12 cellular contexts compared by ENCODE assay signal in genomic region chr1:20698195-20698910, GRCh38. TPM values are rescaled to one million over a fixed set of nuclear protein-coding genes. Genes with fewer than 3 reads are reported as not detected.
DNase-seq lines count a peak whose midpoint lies in the region; ATAC-seq, FAIRE-seq and TF ChIP-seq lines count a peak whose summit lies in the region.
"Had no signal": no experiment of that assay in that cellular context is flagged by ENCODE, and none has a peak within 500 bp of the region (broad histone marks: within the 10 kb centered on the region; RNA-seq: fewer than 3 reads in every experiment).

No MANE protein-coding gene starts in this region.

- H3K4me3 Mint-ChIP-seq in HFFc6: peak overlapping the region; percentile 86
- H3K4me3 Mint-ChIP-seq: activated CD4-positive, alpha-beta T cell treated with anti-CD3 and anti-CD28 coated beads for 36 hours had no signal

- peaks cover 5% of the 10 kb centered on the region for H3K27me3 Mint-ChIP-seq in HFFc6 (ENCODE audit: insufficient read depth)
- H3K27me3 Mint-ChIP-seq: activated CD4-positive, alpha-beta T cell treated with anti-CD3 and anti-CD28 coated beads for 36 hours had no signal

- no peak for TF ChIP-seq RAD21 in A549 (conservative IDR thresholded peaks at IDR 0.05 in 1 of 2, IDR thresholded peaks at IDR 0.05 in 1 of 2)

- no peaks in the 10 kb centered on the region for H3K9me3 Mint-ChIP-seq in HFFc6

- DNase-seq in A549 (ENCODE audit: low read depth in 1 of 2, low spot score in 1 of 2) (peak in 1 of 2 experiments; percentile 37), HFFc6 (peak; percentile 75), astrocyte of the cerebellum (ENCODE audit: low read depth) (peak; percentile 12), iris pigment epithelial cell (ENCODE audit: low read depth) (peak; percentile 41), NCI-H1092 (lab: John Stamatoyannopoulos, UW) (no peak), NCI-H510A treated with DMSO at 0.1 percent for 48 hours (lab: John Stamatoyannopoulos, UW) (no peak)
- DNase-seq in stimulated activated naive CD4-positive, alpha-beta T cell (lab: John Stamatoyannopoulos, UW): no peak
- DNase-seq: activated CD4-positive, alpha-beta T cell treated with anti-CD3 and anti-CD28 coated beads for 36 hours; activated gamma-delta T cell; NCI-H2107; SHP77 had no signal

- TF ChIP-seq CTCF in A549 (IDR thresholded peaks at IDR 0.05) (no peak), HFFc6 (IDR thresholded peaks at IDR 0.05) (no peak), astrocyte of the cerebellum (IDR thresholded peaks at IDR 0.05; ENCODE audit: low read depth, low read length, missing control alignments) (no peak)

- no peak for TF ChIP-seq POLR2A in A549 (IDR thresholded peaks at IDR 0.05; ENCODE audit: low read length)

- no peaks in the 10 kb centered on the region for H3K9me3 ChIP-seq in A549

- FAIRE-seq in A549 (lab: Jason Lieb, UNC): no peak

- peak overlapping the region; percentile 98 for H3K27ac Mint-ChIP-seq in HFFc6
- H3K27ac Mint-ChIP-seq: activated CD4-positive, alpha-beta T cell treated with anti-CD3 and anti-CD28 coated beads for 36 hours had no signal

- H3K4me1 ChIP-seq in A549: peaks cover 28% of the 10 kb centered on the region

- TF ChIP-seq EP300 in A549 (IDR thresholded peaks at IDR 0.05): no peak

- peak overlapping the region; percentile 97 for H3K27ac ChIP-seq in A549

- WGBS in A549 (ENCODE audit: missing lambda C conversion rate): 59% methylated on average over 18 of the region's 18 CpGs

- POLR2A ChIA-PET in A549 (lab: Yijun Ruan, JAX): no interaction called here

- CTCF ChIA-PET in A549 (lab: Yijun Ruan, JAX): interaction anchor here (0.6 to 5.0 kb wide), 7 partner anchors 9 to 497 kb away, joined by 3 to 55 read pairs (median 4); partner anchors contain the start of gene HP1BP3

- peak overlapping the region; percentile 79 for H3K4me2 ChIP-seq in A549

- no peak for ATAC-seq in A549
- no peak for ATAC-seq in HG02938 (IDR thresholded peaks at IDR 0.05; ENCODE audit: unreplicated experiment)
- ATAC-seq: activated CD4-positive, alpha-beta T cell treated with anti-CD3 and anti-CD28 coated beads for 36 hours had no signal

- peaks cover 11% of the 10 kb centered on the region; the same call in 1 of the 2 replicates for H3K36me3 Mint-ChIP-seq in HFFc6 (ENCODE audit: low read depth)

- in situ Hi-C loops in astrocyte of the cerebellum (cut with HindIII; ENCODE audit: low sequenced_read_pairs): no loop called here

- H3K4me1 Mint-ChIP-seq in HFFc6 (ENCODE audit: low read depth): peaks cover 44% of the 10 kb centered on the region

- H3K4me3 ChIP-seq in A549 (no peak overlapping the region), astrocyte of the cerebellum (ENCODE audit: low read depth, low read length) (no peak overlapping the region)

TF ChIP-seq in A549, 52 proteins besides CTCF, POLR2A, EP300 and RAD21:
- TF ChIP-seq, protein P1, sequence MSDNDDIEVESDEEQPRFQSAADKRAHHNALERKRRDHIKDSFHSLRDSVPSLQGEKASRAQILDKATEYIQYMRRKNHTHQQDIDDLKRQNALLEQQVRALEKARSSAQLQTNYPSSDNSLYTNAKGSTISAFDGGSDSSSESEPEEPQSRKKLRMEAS (IDR thresholded peaks at IDR 0.05): peak; percentile 81
- TF ChIP-seq GATA3 (IDR thresholded peaks at IDR 0.05; ENCODE audit: borderline replicate concordance) (peak; percentile 25; the same call in 1 of the 2 replicates), JUN (IDR thresholded peaks at IDR 0.05) (no peak), FOSL2 (IDR thresholded peaks at IDR 0.05) (no peak), FOSL2 (CRISPR knock-in tag; IDR thresholded peaks at IDR 0.05) (0 out of 2 replicates have a peak, but pooled peaks have one; percentile 20)

RNA-seq across cellular contexts. Expression of gene KIF17, which starts 19.5 kb away (rescaled TPM):
- polyA plus RNA-seq in A549 (2011; rRNA removed) (0.78 and 1.0 TPM in 2 replicates), A549 (2017; fragmentation: RNase III; extraction: RNeasy Plus Mini Kit Qiagen cat#74134 plus additional on column Dnase treatment) (0.75 to 1.1 TPM (median 1.0 TPM) in 3 replicates)
- 1.3 and 1.4 TPM in 2 replicates for polyA plus RNA-seq in A549 (2012; cell fraction: cytosol; rRNA removed)
- 2.3 and 3.0 TPM in 2 replicates for polyA plus RNA-seq in A549 (2012; cell fraction: nucleus; rRNA removed)
- 0.97 and 1.2 TPM in 2 replicates for polyA minus RNA-seq in A549 (2011; rRNA and poly(A)+ RNA removed)
- total RNA-seq in HFFc6 (2021; fragmentation: NEBNext Ultra II Directional; extraction: Animal tissue kit (Norgen Biotek cat#: 25700)): 1 to 10 TPM; 5.8 to 8.1 (median 7.4) TPM

RNA-seq across cellular contexts. Expression of gene SH2D5, which starts 34.1 kb away (rescaled TPM):
- polyA plus RNA-seq in A549 (2011; rRNA removed) (3.1 and 3.2 TPM in 2 replicates), A549 (2017; fragmentation: RNase III; extraction: RNeasy Plus Mini Kit Qiagen cat#74134 plus additional on column Dnase treatment) (7.2 to 10.3 TPM (median 7.4 TPM) in 3 replicates)
- polyA plus RNA-seq in A549 (2012; cell fraction: cytosol; rRNA removed): 7.7 and 9.9 TPM in 2 replicates
- polyA plus RNA-seq in A549 (2012; cell fraction: nucleus; rRNA removed): 28.9 and 31.5 TPM in 2 replicates
- 1.1 and 3.2 TPM in 2 replicates for polyA minus RNA-seq in A549 (2011; rRNA and poly(A)+ RNA removed)
- total RNA-seq in HFFc6 (2021; fragmentation: NEBNext Ultra II Directional; extraction: Animal tissue kit (Norgen Biotek cat#: 25700)): 10 to 100 TPM; 12.0 to 15.9 (median 13.2) TPM

RNA-seq across cellular contexts. Expression of gene DDOST, which starts 37.2 kb away (rescaled TPM):
- 231 and 258 TPM in 2 replicates for polyA plus RNA-seq in A549 (2011; rRNA removed)
- polyA plus RNA-seq in A549 (2012; cell fraction: cytosol; rRNA removed): 172 and 229 TPM in 2 replicates
- polyA plus RNA-seq in A549 (2012; cell fraction: nucleus; rRNA removed): 154 and 173 TPM in 2 replicates
- polyA plus RNA-seq in A549 (2017; fragmentation: RNase III; extraction: RNeasy Plus Mini Kit Qiagen cat#74134 plus additional on column Dnase treatment): 154 to 158 TPM (median 156 TPM) in 3 replicates
- polyA minus RNA-seq in A549 (2011; rRNA and poly(A)+ RNA removed): 135 and 176 TPM in 2 replicates
- 100 to 1,000 TPM; 266 to 291 (median 281) TPM for total RNA-seq in HFFc6 (2021; fragmentation: NEBNext Ultra II Directional; extraction: Animal tissue kit (Norgen Biotek cat#: 25700))

Comparison
In these comparisons a context has a peak if more than half of its experiments do, and no peak if none do; other contexts are left out.
1. DNase-seq: peak in HFFc6 (single experiment), astrocyte of the cerebellum (single experiment) and iris pigment epithelial cell (single experiment); none in NCI-H1092 (single experiment), NCI-H510A treated with DMSO at 0.1 percent for 48 hours (single experiment) and stimulated activated naive CD4-positive, alpha-beta T cell (0 of 6).